Comparison of ENCODE assay signal across 14 cellular contexts in genomic region chr16:57054338-57054737, GRCh38.
"Had no signal": no experiment of that assay in that cellular context is flagged by ENCODE, and none has a peak within 500 bp of the region (broad histone marks: within the 10 kb centered on the region; RNA-seq: fewer than 3 reads in every experiment).

No MANE protein-coding gene starts in this region.

- H3K4me3 ChIP-seq: adrenal gland, esophagus squamous epithelium, lower lobe of right lung, skin epidermis had no signal

- H3K36me3 Mint-ChIP-seq: type B pancreatic cell, WTC11 had no signal

- FAIRE-seq: colon had no signal

- H3K27ac ChIP-seq: adrenal gland, esophagus squamous epithelium, lower lobe of right lung, skin epidermis had no signal

- DNase-seq: activated CD4-positive, alpha-beta T cell treated with anti-CD3 and anti-CD28 coated beads, Interleukin-2, amount 50 U/mL, for 48 hours; activated gamma-delta T cell; adrenal gland; esophagus squamous epithelium; foreskin fibroblast; left cardiac atrium; lower lobe of right lung; midbrain had no signal

- H3K9me3 ChIP-seq: adrenal gland, esophagus squamous epithelium, lower lobe of right lung had no signal

- H3K9me3 Mint-ChIP-seq: T-helper 1 cell treated with Interleukin-12 subunit alpha and Interleukin-12 subunit beta and Interleukin-4 antibody, amounts not matched to agents 30 μg/mL and 1 μg/mL, for 36 hours; type B pancreatic cell; WTC11 had no signal

- ATAC-seq: left cardiac atrium, SK-N-SH treated with all-trans-retinoic acid at 6 μM for 48 hours, WTC11 had no signal

- H3K27me3 ChIP-seq: adrenal gland, esophagus squamous epithelium had no signal

- H3K4me3 Mint-ChIP-seq: T-helper 1 cell treated with Interleukin-12 subunit alpha and Interleukin-12 subunit beta and Interleukin-4 antibody, amounts not matched to agents 30 μg/mL and 1 μg/mL, for 36 hours; type B pancreatic cell; WTC11 had no signal

- H3K4me1 ChIP-seq: adrenal gland, esophagus squamous epithelium, lower lobe of right lung had no signal

- H3K27ac Mint-ChIP-seq: T-helper 1 cell treated with Interleukin-12 subunit alpha and Interleukin-12 subunit beta and Interleukin-4 antibody, amounts not matched to agents 30 μg/mL and 1 μg/mL, for 36 hours; type B pancreatic cell; WTC11 had no signal
